ENCODE assay signal across 13 cellular contexts in the genomic region with DNA sequence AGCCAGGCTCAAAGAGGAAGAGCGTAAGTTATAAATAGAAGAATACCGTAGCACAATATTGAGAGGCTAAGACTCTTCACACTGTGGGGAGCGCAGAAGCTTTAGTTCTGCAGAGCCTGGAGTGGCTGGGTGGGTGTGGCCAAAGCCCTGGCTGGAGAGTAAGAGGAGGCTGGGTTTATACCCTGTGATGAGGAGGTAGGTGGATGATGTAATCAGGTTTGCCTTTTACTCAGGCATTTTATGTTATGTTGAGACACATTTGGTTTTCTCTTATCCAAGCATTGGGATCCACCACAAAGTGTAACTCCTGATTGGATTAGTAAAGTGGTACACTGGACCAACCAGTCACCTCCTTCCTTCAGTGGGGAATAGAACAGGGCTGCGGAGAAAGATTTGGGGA. TPM values are rescaled to one million over a fixed set of nuclear protein-coding genes. Genes with fewer than 3 reads are reported as not detected.
DNase-seq lines count a peak whose midpoint lies in the region; ATAC-seq and TF ChIP-seq lines count a peak whose summit lies in the region.
"Had no signal": no experiment of that assay in that cellular context is flagged by ENCODE, and none has a peak within 500 bp of the region (broad histone marks: within the 10 kb centered on the region; RNA-seq: fewer than 3 reads in every experiment).

No MANE protein-coding gene starts in this region.

- H2AK5ac ChIP-seq in trophoblast cell (ENCODE audit: low read length): no peak overlapping the region

- H3K4me2 ChIP-seq in trophoblast cell (ENCODE audit: low read length) (no peak overlapping the region), SK-N-SH (no peak overlapping the region)

- no peak overlapping the region for H3K4ac ChIP-seq in trophoblast cell (ENCODE audit: low read depth, low read length)

- H4K91ac ChIP-seq in trophoblast cell (ENCODE audit: low read depth, low read length): peak overlapping the region; percentile 35

- H3K27ac ChIP-seq in trophoblast cell (ENCODE audit: low read depth, low read length) (peak overlapping the region; percentile 64), SK-N-SH (ENCODE audit: low read depth in 2 of 2, low read length in 1 of 2) (no peak overlapping the region)
- H3K27ac ChIP-seq: brain microvascular endothelial cell, GM23248 had no signal

- H3K4me1 Mint-ChIP-seq in activated CD4-positive, alpha-beta memory T cell treated with anti-CD3 and anti-CD28 coated beads for 36 hours (ENCODE audit: low read depth): peaks cover 2% of the 10 kb centered on the region
- H3K4me1 Mint-ChIP-seq in activated CD4-positive, alpha-beta memory T cell treated with anti-CD3 and anti-CD28 coated beads, Interleukin-2, amount 10 ng/mL, durations not matched to agents 7 days and 5 days: no peaks in the 10 kb centered on the region
- no peaks in the 10 kb centered on the region for H3K4me1 Mint-ChIP-seq in activated naive CD8-positive, alpha-beta T cell treated with anti-CD3 and anti-CD28 coated beads for 36 hours
- H3K4me1 Mint-ChIP-seq: neural crest cell; stimulated activated memory B cell treated with anti-CD40 and anti-IgM and Interleukin-4, amounts not matched to agents 10 μg/mL and 1 μg/mL and 100 μg/mL, for 72 hours had no signal

- H2BK5ac ChIP-seq in trophoblast cell (ENCODE audit: low read depth, low read length, poor library complexity): no peak overlapping the region

- ATAC-seq in HG02840 (IDR thresholded peaks at IDR 0.05; ENCODE audit: low FRiP score, unreplicated experiment) (no peak), HG03460 (IDR thresholded peaks at IDR 0.05; ENCODE audit: unreplicated experiment) (no peak)
- ATAC-seq: stimulated activated memory B cell treated with anti-CD40 and anti-IgM and Interleukin-4, amounts not matched to agents 10 μg/mL and 1 μg/mL and 100 μg/mL, for 72 hours had no signal

- H3K9me3 Mint-ChIP-seq in activated CD4-positive, alpha-beta memory T cell treated with anti-CD3 and anti-CD28 coated beads for 36 hours: no peaks in the 10 kb centered on the region
- no peaks in the 10 kb centered on the region for H3K9me3 Mint-ChIP-seq in activated CD4-positive, alpha-beta memory T cell treated with anti-CD3 and anti-CD28 coated beads, Interleukin-2, amount 10 ng/mL, durations not matched to agents 7 days and 5 days
- no peaks in the 10 kb centered on the region for H3K9me3 Mint-ChIP-seq in activated naive CD8-positive, alpha-beta T cell treated with anti-CD3 and anti-CD28 coated beads for 36 hours

- H2BK12ac ChIP-seq in trophoblast cell (ENCODE audit: low read length): no peak overlapping the region

- no peaks in the 10 kb centered on the region for H4K20me1 ChIP-seq in SK-N-SH (ENCODE audit: insufficient read depth)

- no peaks in the 10 kb centered on the region for H3K36me3 ChIP-seq in trophoblast cell (ENCODE audit: control insufficient read depth in 1 of 2, insufficient read depth in 2 of 2, low read length in 2 of 2)
- no peaks in the 10 kb centered on the region for H3K36me3 ChIP-seq in SK-N-SH (replicated peaks in 1 of 2; ENCODE audit: control insufficient read depth in 1 of 2, insufficient read depth in 2 of 2, low read length in 1 of 2)
- H3K36me3 ChIP-seq: brain microvascular endothelial cell had no signal

- H3K9me3 ChIP-seq in trophoblast cell (ENCODE audit: insufficient read depth, low read depth, low read length) (no peaks in the 10 kb centered on the region), SK-N-SH (no peaks in the 10 kb centered on the region)

- TF ChIP-seq POLR2A in NB4 (IDR thresholded peaks at IDR 0.05; ENCODE audit: extremely low read depth, insufficient read length): no peak

- no peak overlapping the region for H3K4me3 Mint-ChIP-seq in activated CD4-positive, alpha-beta memory T cell treated with anti-CD3 and anti-CD28 coated beads for 36 hours
- no peak overlapping the region for H3K4me3 Mint-ChIP-seq in activated CD4-positive, alpha-beta memory T cell treated with anti-CD3 and anti-CD28 coated beads, Interleukin-2, amount 10 ng/mL, durations not matched to agents 7 days and 5 days
- H3K4me3 Mint-ChIP-seq in activated naive CD8-positive, alpha-beta T cell treated with anti-CD3 and anti-CD28 coated beads for 36 hours: no peak overlapping the region
- H3K4me3 Mint-ChIP-seq: neural crest cell; stimulated activated memory B cell treated with anti-CD40 and anti-IgM and Interleukin-4, amounts not matched to agents 10 μg/mL and 1 μg/mL and 100 μg/mL, for 72 hours had no signal

- H3K4me1 ChIP-seq in trophoblast cell (ENCODE audit: control insufficient read depth in 1 of 2, insufficient read depth in 2 of 2, low read length in 2 of 2) (peaks cover 12 to 25% of the 10 kb centered on the region in 2 experiments), SK-N-SH (ENCODE audit: control insufficient read depth in 1 of 2, insufficient read depth in 2 of 2, low read depth in 1 of 2, low read length in 1 of 2) (no peaks in the 10 kb centered on the region)

- no peak overlapping the region for H3K9ac ChIP-seq in trophoblast cell (ENCODE audit: low read length)
- H3K9ac ChIP-seq in SK-N-SH: no peak overlapping the region
- H3K9ac ChIP-seq: GM23248 had no signal

- H3K27me3 ChIP-seq in trophoblast cell (ENCODE audit: insufficient read depth, low read length) (no peaks in the 10 kb centered on the region), SK-N-SH (ENCODE audit: insufficient read depth) (peaks cover 20% of the 10 kb centered on the region; the same call in 1 of the 2 replicates)
- H3K27me3 ChIP-seq: brain microvascular endothelial cell had no signal

- H2BK120ac ChIP-seq in trophoblast cell (ENCODE audit: insufficient read depth, low read length, poor library complexity): no peak overlapping the region

- CTCF ChIA-PET in activated CD4-positive, alpha-beta memory T cell treated with anti-CD3 and anti-CD28 coated beads for 36 hours (lab: Charles Lee): interaction anchor here (1.2 kb wide), 1 partner anchor 13 kb away, joined by 3 read pairs; no protein-coding TSS in a partner anchor
- CTCF ChIA-PET in activated CD4-positive, alpha-beta memory T cell treated with anti-CD3 and anti-CD28 coated beads, Interleukin-2, amount 10 ng/mL, durations not matched to agents 7 days and 5 days (lab: Charles Lee): no interaction called here
- CTCF ChIA-PET in SK-N-SH (lab: Yijun Ruan, JAX): interaction anchor here (1.2 kb wide), 1 partner anchor 15 kb away, joined by 4 read pairs; no protein-coding TSS in a partner anchor

- no peak overlapping the region for H3K27ac Mint-ChIP-seq in activated CD4-positive, alpha-beta memory T cell treated with anti-CD3 and anti-CD28 coated beads for 36 hours
- no peak overlapping the region for H3K27ac Mint-ChIP-seq in activated CD4-positive, alpha-beta memory T cell treated with anti-CD3 and anti-CD28 coated beads, Interleukin-2, amount 10 ng/mL, durations not matched to agents 7 days and 5 days
- peak overlapping the region; percentile 73 for H3K27ac Mint-ChIP-seq in activated naive CD8-positive, alpha-beta T cell treated with anti-CD3 and anti-CD28 coated beads for 36 hours
- H3K27ac Mint-ChIP-seq: stimulated activated memory B cell treated with anti-CD40 and anti-IgM and Interleukin-4, amounts not matched to agents 10 μg/mL and 1 μg/mL and 100 μg/mL, for 72 hours had no signal

- no peak overlapping the region for H3K23ac ChIP-seq in trophoblast cell (ENCODE audit: low read length)

- peak; percentile 26 for DNase-seq in activated CD4-positive, alpha-beta memory T cell treated with anti-CD3 and anti-CD28 coated beads for 36 hours
- DNase-seq in activated CD4-positive, alpha-beta memory T cell treated with anti-CD3 and anti-CD28 coated beads, Interleukin-2, amount 10 ng/mL, durations not matched to agents 7 days and 5 days: no peak
- DNase-seq in NB4 (ENCODE audit: low read depth) (peak; percentile 25), trophoblast cell (peak in 1 of 2 donors; percentile 38), SK-N-SH (no peak)
- DNase-seq in activated naive CD8-positive, alpha-beta T cell treated with anti-CD3 and anti-CD28 coated beads for 36 hours: peak; percentile 8
- DNase-seq: activated T-cell treated with anti-CD3 and anti-CD28 coated beads, Interleukin-2, amount 50 U/mL, for 1 hour; brain microvascular endothelial cell; GM23248 had no signal

- peaks cover 5% of the 10 kb centered on the region for H3K27me3 Mint-ChIP-seq in activated CD4-positive, alpha-beta memory T cell treated with anti-CD3 and anti-CD28 coated beads for 36 hours
- no peaks in the 10 kb centered on the region for H3K27me3 Mint-ChIP-seq in activated CD4-positive, alpha-beta memory T cell treated with anti-CD3 and anti-CD28 coated beads, Interleukin-2, amount 10 ng/mL, durations not matched to agents 7 days and 5 days
- H3K27me3 Mint-ChIP-seq in activated naive CD8-positive, alpha-beta T cell treated with anti-CD3 and anti-CD28 coated beads for 36 hours: peaks cover 16% of the 10 kb centered on the region

- no peaks in the 10 kb centered on the region for H3F3A ChIP-seq in SK-N-SH (replicated peaks; ENCODE audit: insufficient read depth)

- peaks cover 13% of the 10 kb centered on the region for H3K79me1 ChIP-seq in trophoblast cell (ENCODE audit: low read length)

- no peaks in the 10 kb centered on the region for H3K9me2 ChIP-seq in SK-N-SH

- H3K79me2 ChIP-seq in trophoblast cell (ENCODE audit: control insufficient read depth, insufficient read depth, low read length, poor library complexity) (peaks cover 2% of the 10 kb centered on the region), SK-N-SH (ENCODE audit: insufficient read depth) (no peaks in the 10 kb centered on the region)

- no peak for TF ChIP-seq RAD21 in SK-N-SH (IDR thresholded peaks at IDR 0.05; ENCODE audit: low read length)

- no peak overlapping the region for H4K8ac ChIP-seq in trophoblast cell (ENCODE audit: low read depth, low read length)

- intact Hi-C loops in activated CD4-positive, alpha-beta memory T cell treated with anti-CD3 and anti-CD28 coated beads for 36 hours (cut with micrococcal nuclease): no loop called here

- H4K12ac ChIP-seq in trophoblast cell (ENCODE audit: low read depth, low read length): no peak overlapping the region

- POLR2A ChIA-PET in activated CD4-positive, alpha-beta memory T cell treated with anti-CD3 and anti-CD28 coated beads for 36 hours (lab: Charles Lee): no interaction called here
- POLR2A ChIA-PET in activated CD4-positive, alpha-beta memory T cell treated with anti-CD3 and anti-CD28 coated beads, Interleukin-2, amount 10 ng/mL, durations not matched to agents 7 days and 5 days (lab: Charles Lee): no interaction called here
- POLR2A ChIA-PET in SK-N-SH (lab: Yijun Ruan, JAX): no interaction called here

- H3K36me3 Mint-ChIP-seq in activated CD4-positive, alpha-beta memory T cell treated with anti-CD3 and anti-CD28 coated beads for 36 hours: no peaks in the 10 kb centered on the region
- H3K36me3 Mint-ChIP-seq in activated CD4-positive, alpha-beta memory T cell treated with anti-CD3 and anti-CD28 coated beads, Interleukin-2, amount 10 ng/mL, durations not matched to agents 7 days and 5 days (ENCODE audit: low read depth): no peaks in the 10 kb centered on the region
- H3K36me3 Mint-ChIP-seq in activated naive CD8-positive, alpha-beta T cell treated with anti-CD3 and anti-CD28 coated beads for 36 hours: no peaks in the 10 kb centered on the region
- H3K36me3 Mint-ChIP-seq: stimulated activated memory B cell treated with anti-CD40 and anti-IgM and Interleukin-4, amounts not matched to agents 10 μg/mL and 1 μg/mL and 100 μg/mL, for 72 hours had no signal

- TF ChIP-seq CTCF in NB4 (IDR thresholded peaks at IDR 0.05; ENCODE audit: low read depth, low read length): no peak
- no peak for TF ChIP-seq CTCF in SK-N-SH (IDR thresholded peaks at IDR 0.05)

- H3K4me3 ChIP-seq in NB4 (ENCODE audit: low read depth, low read length) (no peak overlapping the region), trophoblast cell (ENCODE audit: low read depth, low read length) (no peak overlapping the region), SK-N-SH (ENCODE audit: low read depth in 2 of 2, low read length in 1 of 2) (no peak overlapping the region)
- H3K4me3 ChIP-seq: GM23248 had no signal

- no peak overlapping the region for H3K14ac ChIP-seq in trophoblast cell (ENCODE audit: low read length)

- no peak overlapping the region for H3K18ac ChIP-seq in trophoblast cell (ENCODE audit: low read length)

- H2AFZ ChIP-seq in trophoblast cell (ENCODE audit: insufficient read depth, low read length, poor library complexity): no peak overlapping the region
- no peak overlapping the region for H2AFZ ChIP-seq in SK-N-SH (ENCODE audit: low read depth)
- H2AFZ ChIP-seq: GM23248 had no signal

- no CpG with 5 or more reads among the region's 4 CpGs for WGBS in trophoblast cell (ENCODE audit: extremely low coverage, insufficient coverage, insufficient read length)
- 57% methylated on average over 4 of the region's 4 CpGs for WGBS in SK-N-SH (ENCODE audit: low lambda C conversion rate)

- no peak for TF ChIP-seq EP300 in SK-N-SH (IDR thresholded peaks at IDR 0.05; ENCODE audit: borderline replicate concordance in 1 of 2, low read depth in 1 of 2, low read length in 1 of 2)

RNA-seq across cellular contexts. Expression of a gene that starts 13.9 kb away (rescaled TPM):
- under 1 TPM; 0.17 to 0.24 TPM for total RNA-seq in activated CD4-positive, alpha-beta memory T cell treated with anti-CD3 and anti-CD28 coated beads for 36 hours
- total RNA-seq in activated CD4-positive, alpha-beta memory T cell treated with anti-CD3 and anti-CD28 coated beads, Interleukin-2, amount 10 ng/mL, durations not matched to agents 7 days and 5 days: under 1 TPM; 0.33 to 0.53 TPM
- total RNA-seq in activated naive CD8-positive, alpha-beta T cell treated with anti-CD3 and anti-CD28 coated beads for 36 hours: under 1 TPM; 0.12 to 0.30 TPM
- polyA plus RNA-seq in trophoblast cell (2013): 22.9 and 24.1 TPM in 2 replicates
- 0.02 and 0.03 TPM in 2 replicates for polyA plus RNA-seq in SK-N-SH (2012; rRNA removed)
- polyA plus RNA-seq in SK-N-SH (2012; cell fraction: cytosol; rRNA removed): 0.03 TPM in 2 replicates
- 0.04 and 0.05 TPM in 2 replicates for polyA plus RNA-seq in SK-N-SH (2012; cell fraction: nucleus; rRNA removed)
- total RNA-seq: GM23248 had no signal

Comparison
In these comparisons a context has a peak if more than half of its experiments do, and no peak if none do; other contexts are left out.
1. DNase-seq: peak in activated CD4-positive, alpha-beta memory T cell treated with anti-CD3 and anti-CD28 coated beads for 36 hours (single experiment), NB4 (single experiment) and activated naive CD8-positive, alpha-beta T cell treated with anti-CD3 and anti-CD28 coated beads for 36 hours (single experiment); none in activated CD4-positive, alpha-beta memory T cell treated with anti-CD3 and anti-CD28 coated beads, Interleukin-2, amount 10 ng/mL, durations not matched to agents 7 days and 5 days (single experiment) and SK-N-SH (single experiment).